In the genomic region with DNA sequence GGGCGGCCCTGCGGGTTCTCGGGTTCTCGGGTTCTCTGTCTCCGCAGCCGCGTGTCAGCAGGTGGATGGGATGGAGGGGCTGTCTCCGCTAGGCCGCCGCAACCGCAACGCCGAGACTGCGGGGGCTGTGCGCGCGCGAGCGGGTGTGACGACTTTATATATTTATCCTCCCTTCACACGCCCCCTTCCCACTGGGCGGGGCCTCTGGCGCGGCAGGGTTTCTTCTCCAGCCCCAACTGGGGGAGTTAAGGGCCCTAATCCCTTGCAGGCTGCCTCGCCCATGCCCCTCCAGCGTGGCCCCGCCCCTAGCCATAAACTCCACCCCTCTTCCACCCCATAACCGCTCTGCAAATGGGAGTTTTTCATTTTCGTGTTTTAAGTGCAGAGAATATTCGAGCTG, we compare ENCODE assay signal across 9 cellular contexts. TPM values are rescaled to one million over a fixed set of nuclear protein-coding genes. Genes with fewer than 3 reads are reported as not detected.
DNase-seq lines count a peak whose midpoint lies in the region; ATAC-seq and TF ChIP-seq lines count a peak whose summit lies in the region.
"Had no signal": no experiment of that assay in that cellular context is flagged by ENCODE, and none has a peak within 500 bp of the region (broad histone marks: within the 10 kb centered on the region; RNA-seq: fewer than 3 reads in every experiment).

No MANE protein-coding gene starts in this region.

- no peak overlapping the region for H3K4me3 ChIP-seq in Caco-2 (ENCODE audit: low read depth, low read length)

- no peaks in the 10 kb centered on the region for H3K9me3 Mint-ChIP-seq in activated CD4-positive, alpha-beta T cell treated with anti-CD3 and anti-CD28 coated beads, Interleukin-2, amount 10 ng/mL, durations not matched to agents 24 days and 14 days
- H3K9me3 Mint-ChIP-seq in Caco-2 (ENCODE audit: unreplicated experiment): no peaks in the 10 kb centered on the region

- H3K4me1 Mint-ChIP-seq in activated CD4-positive, alpha-beta T cell treated with anti-CD3 and anti-CD28 coated beads, Interleukin-2, amount 10 ng/mL, durations not matched to agents 24 days and 14 days: no peaks in the 10 kb centered on the region
- H3K4me1 Mint-ChIP-seq in Caco-2 (ENCODE audit: low read depth, unreplicated experiment): no peaks in the 10 kb centered on the region

- H3K9me3 ChIP-seq in Caco-2: no peaks in the 10 kb centered on the region

- no TSS peak for BruUV-seq in Caco-2 (replicated peaks; lab: Mats Ljungman, UMichigan)

- POLR2A ChIA-PET in Caco-2 (lab: Charles Lee): no interaction called here

- H3K4me3 Mint-ChIP-seq in activated CD4-positive, alpha-beta T cell treated with anti-CD3 and anti-CD28 coated beads, Interleukin-2, amount 10 ng/mL, durations not matched to agents 24 days and 14 days: no peak overlapping the region
- H3K4me3 Mint-ChIP-seq in Caco-2 (ENCODE audit: unreplicated experiment): no peak overlapping the region

- H3K27ac ChIP-seq in substantia nigra (ENCODE audit: low read depth, low read length, poor library complexity, severe bottlenecking): peak overlapping the region; percentile 49

- no peaks in the 10 kb centered on the region for H3K4me1 ChIP-seq in Caco-2

- ATAC-seq in left colon (peak; percentile 50), esophagus mucosa (no peak), GM18858 (IDR thresholded peaks at IDR 0.05; ENCODE audit: unreplicated experiment) (no peak)

- H3K27ac Mint-ChIP-seq in activated CD4-positive, alpha-beta T cell treated with anti-CD3 and anti-CD28 coated beads, Interleukin-2, amount 10 ng/mL, durations not matched to agents 24 days and 14 days: no peak overlapping the region
- H3K27ac Mint-ChIP-seq in Caco-2 (ENCODE audit: unreplicated experiment): no peak overlapping the region

- peak; percentile 3 to 18 for DNase-seq in activated CD4-positive, alpha-beta T cell treated with anti-CD3 and anti-CD28 coated beads, Interleukin-2, amount 50 U/mL, for 48 hours
- DNase-seq in activated CD4-positive, alpha-beta T cell treated with anti-CD3 and anti-CD28 coated beads, Interleukin-2, amount 10 ng/mL, durations not matched to agents 24 days and 14 days: no peak
- DNase-seq in anterior cingulate cortex (lab: John Stamatoyannopoulos, UW) (peak in 32 of 58 donors; percentile 6 to 52 (median 30)), left colon (peak in 1 of 2 donors; percentile 35), substantia nigra (lab: John Stamatoyannopoulos, UW) (peak in 10 of 49 donors; percentile 9 to 69 (median 27)), Caco-2 (no peak)
- DNase-seq: ACHN had no signal

- intact Hi-C loops in activated CD4-positive, alpha-beta T cell treated with anti-CD3 and anti-CD28 coated beads, Interleukin-2, amount 10 ng/mL, durations not matched to agents 24 days and 14 days (cut with micrococcal nuclease): no loop called here
- intact Hi-C loops in left colon (cut with DNase I, micrococcal nuclease) (no loop called here), Caco-2 (cut with micrococcal nuclease; ENCODE audit: unreplicated experiment) (no loop called here)

- no peaks in the 10 kb centered on the region for H3K36me3 ChIP-seq in Caco-2 (ENCODE audit: control insufficient read depth, insufficient read depth, low read length)

- H3K27me3 Mint-ChIP-seq in activated CD4-positive, alpha-beta T cell treated with anti-CD3 and anti-CD28 coated beads, Interleukin-2, amount 10 ng/mL, durations not matched to agents 24 days and 14 days: peaks cover 59% of the 10 kb centered on the region
- peaks cover 23% of the 10 kb centered on the region for H3K27me3 Mint-ChIP-seq in Caco-2 (ENCODE audit: insufficient read depth, unreplicated experiment)

- no peak for TF ChIP-seq CTCF in Caco-2 (IDR thresholded peaks at IDR 0.05; ENCODE audit: insufficient read depth in 1 of 2, low read depth in 1 of 2, low read length in 1 of 2, severe bottlenecking in 1 of 2, unreplicated experiment in 1 of 2)

- no peaks in the 10 kb centered on the region; the same call in 1 of the 2 replicates for H3K27me3 ChIP-seq in Caco-2 (replicated peaks; ENCODE audit: control insufficient read depth, insufficient read depth, low read length)

- no peaks in the 10 kb centered on the region for H3K36me3 Mint-ChIP-seq in activated CD4-positive, alpha-beta T cell treated with anti-CD3 and anti-CD28 coated beads, Interleukin-2, amount 10 ng/mL, durations not matched to agents 24 days and 14 days (ENCODE audit: low read depth)
- H3K36me3 Mint-ChIP-seq in Caco-2 (ENCODE audit: insufficient read depth, unreplicated experiment): no peaks in the 10 kb centered on the region

- CTCF ChIA-PET in Caco-2 (lab: Charles Lee): no interaction called here

RNA-seq across cellular contexts. Expression of gene IGSF21, which starts 3.4 kb away (rescaled TPM):
- total RNA-seq in activated CD4-positive, alpha-beta T cell treated with anti-CD3 and anti-CD28 coated beads, Interleukin-2, amount 10 ng/mL, durations not matched to agents 24 days and 14 days: not detected in 2 replicates
- total RNA-seq in left colon (1 to 10 TPM in 1 of 2 donors, under 1 TPM in 1; 0.37 to 2.0 TPM), esophagus mucosa (not detected), Caco-2 (2022) (not detected in 2 replicates)

Comparison
In these comparisons a context has a peak if more than half of its experiments do, and no peak if none do; other contexts are left out.
1. DNase-seq: peak in activated CD4-positive, alpha-beta T cell treated with anti-CD3 and anti-CD28 coated beads, Interleukin-2, amount 50 U/mL, for 48 hours (2 of 2) and anterior cingulate cortex (32 of 58); none in activated CD4-positive, alpha-beta T cell treated with anti-CD3 and anti-CD28 coated beads, Interleukin-2, amount 10 ng/mL, durations not matched to agents 24 days and 14 days (single experiment) and Caco-2 (0 of 2).